In the genomic region with DNA sequence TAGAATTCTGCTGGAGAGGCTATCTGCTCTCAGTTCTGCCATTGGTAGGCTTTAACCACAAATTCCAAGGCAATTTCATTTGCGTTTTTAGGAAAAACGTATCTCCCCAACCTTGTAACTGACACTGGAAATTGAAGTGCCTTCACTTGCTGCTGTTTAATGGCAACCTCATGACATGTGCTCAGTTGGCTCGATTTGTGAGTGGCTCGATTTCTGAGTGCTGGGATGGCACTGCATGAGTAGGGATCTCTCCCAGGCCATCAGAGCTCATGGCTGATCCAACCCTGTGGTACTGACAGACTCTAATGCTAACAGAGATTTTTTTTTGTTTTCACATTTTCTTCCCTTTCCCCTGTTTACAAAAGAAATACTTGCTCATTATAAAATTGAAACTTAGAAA, we compare ENCODE assay signal across 20 cellular contexts. TPM values are rescaled to one million over a fixed set of nuclear protein-coding genes. Genes with fewer than 3 reads are reported as not detected.
DNase-seq lines count a peak whose midpoint lies in the region; ATAC-seq and TF ChIP-seq lines count a peak whose summit lies in the region.
"Had no signal": no experiment of that assay in that cellular context is flagged by ENCODE, and none has a peak within 500 bp of the region (broad histone marks: within the 10 kb centered on the region; RNA-seq: fewer than 3 reads in every experiment).

No MANE protein-coding gene starts in this region.

- H3K4me1 Mint-ChIP-seq in CD4-positive, CD25-positive, alpha-beta regulatory T cell, result peaks cover 0 to 22% (median 3%) of the 10 kb centered on the region in 4 donors
- H3K4me1 Mint-ChIP-seq in activated T-helper 17 cell treated with anti-CD3 and anti-CD28 coated beads, Interleukin-2, amount 50 U/mL, for 72 hours, result peaks cover 8% of the 10 kb centered on the region

- intact Hi-C loops in posterior vena cava (cut with DNase I) (no loop called here), upper lobe of right lung (cut with DNase I) (no loop called here)

- no peak overlapping the region for H3K4me3 Mint-ChIP-seq in CD4-positive, CD25-positive, alpha-beta regulatory T cell
- H3K4me3 Mint-ChIP-seq in activated T-helper 17 cell treated with anti-CD3 and anti-CD28 coated beads, Interleukin-2, amount 50 U/mL, for 72 hours, result no peak overlapping the region
- H3K4me3 Mint-ChIP-seq: B cell; CD8-positive, alpha-beta memory T cell; HFFc6 had no signal

- no peaks in the 10 kb centered on the region for H3K36me3 ChIP-seq in CD4-positive, CD25-positive, alpha-beta regulatory T cell (ENCODE audit: control insufficient read depth, insufficient read depth, low read length)
- no peaks in the 10 kb centered on the region for H3K36me3 ChIP-seq in upper lobe of right lung

- peaks cover 0 to 2% (median 0%) of the 10 kb centered on the region in 7 donors for H3K9me3 Mint-ChIP-seq in CD4-positive, CD25-positive, alpha-beta regulatory T cell
- H3K9me3 Mint-ChIP-seq in activated T-helper 17 cell treated with anti-CD3 and anti-CD28 coated beads, Interleukin-2, amount 50 U/mL, for 72 hours, result no peaks in the 10 kb centered on the region
- H3K9me3 Mint-ChIP-seq: CD8-positive, alpha-beta memory T cell; HFFc6 had no signal

- no peaks in the 10 kb centered on the region for H3K27me3 Mint-ChIP-seq in CD4-positive, CD25-positive, alpha-beta regulatory T cell
- no peaks in the 10 kb centered on the region for H3K27me3 Mint-ChIP-seq in activated T-helper 17 cell treated with anti-CD3 and anti-CD28 coated beads, Interleukin-2, amount 50 U/mL, for 72 hours
- H3K27me3 Mint-ChIP-seq: B cell had no signal

- no peak overlapping the region for H3K4me3 ChIP-seq in CD4-positive, CD25-positive, alpha-beta regulatory T cell (ENCODE audit: low read depth, low read length)
- no peak overlapping the region for H3K4me3 ChIP-seq in upper lobe of right lung
- H3K4me3 ChIP-seq: BLaER1 treated with 17β-estradiol and CSF1 and Interleukin-3, amounts not matched to agents 10 nM and 100 nM; GM12878 had no signal

- ATAC-seq in CD4-positive, CD25-positive, alpha-beta regulatory T cell (ENCODE audit: low read depth in 2 of 2), result no peak
- ATAC-seq in activated T-helper 17 cell treated with anti-CD3 and anti-CD28 coated beads, Interleukin-2, amount 50 U/mL, for 72 hours (replicated peaks), result no peak
- ATAC-seq in upper lobe of right lung (no peak), HG03469 (IDR thresholded peaks at IDR 0.05; ENCODE audit: unreplicated experiment) (no peak)
- ATAC-seq: GM12878, HCT116, HepG2 had no signal

- no peak for TF ChIP-seq CTCF in upper lobe of right lung (IDR thresholded peaks at IDR 0.05)

- no peaks in the 10 kb centered on the region for H3K4me1 ChIP-seq in CD4-positive, CD25-positive, alpha-beta regulatory T cell (ENCODE audit: control insufficient read depth, insufficient read depth, low read length, poor library complexity, severe bottlenecking)
- no peaks in the 10 kb centered on the region for H3K4me1 ChIP-seq in upper lobe of right lung

- no peak overlapping the region for H3K27ac ChIP-seq in CD4-positive, CD25-positive, alpha-beta regulatory T cell (ENCODE audit: insufficient read depth, low read length, poor library complexity, severe bottlenecking)
- no peak overlapping the region for H3K27ac ChIP-seq in upper lobe of right lung
- H3K27ac ChIP-seq: BLaER1 treated with 17β-estradiol and CSF1 and Interleukin-3, amounts not matched to agents 10 nM and 100 nM had no signal

- DNase-seq in CD4-positive, CD25-positive, alpha-beta regulatory T cell, result no peak
- DNase-seq in posterior vena cava (ENCODE audit: low spot score) (peak; percentile 16), upper lobe of right lung (peak; percentile 1), NCI-H1105 treated with DMSO at 0.1 percent for 48 hours (lab: John Stamatoyannopoulos, UW) (no peak)
- DNase-seq: CD8-positive, alpha-beta memory T cell; COR-L47; DMS 273 treated with DMSO at 0.1 percent for 48 hours; DMS53; DND-41; EL; GOT3; H7; HFFc6 had no signal

- peak overlapping the region in 2 of 3 donors; percentile 23 to 31 for H3K27ac Mint-ChIP-seq in CD4-positive, CD25-positive, alpha-beta regulatory T cell
- peak overlapping the region; percentile 40 for H3K27ac Mint-ChIP-seq in activated T-helper 17 cell treated with anti-CD3 and anti-CD28 coated beads, Interleukin-2, amount 50 U/mL, for 72 hours
- H3K27ac Mint-ChIP-seq: B cell, HFFc6 had no signal

- no peaks in the 10 kb centered on the region for H3K27me3 ChIP-seq in CD4-positive, CD25-positive, alpha-beta regulatory T cell (ENCODE audit: control insufficient read depth, insufficient read depth, low read length)
- no peaks in the 10 kb centered on the region for H3K27me3 ChIP-seq in upper lobe of right lung
- H3K27me3 ChIP-seq: BLaER1 treated with 17β-estradiol and CSF1 and Interleukin-3, amounts not matched to agents 10 nM and 100 nM had no signal

- H3K9me3 ChIP-seq in CD4-positive, CD25-positive, alpha-beta regulatory T cell (ENCODE audit: control insufficient read depth in 2 of 2, low read length in 2 of 2), result no peaks in the 10 kb centered on the region
- no peaks in the 10 kb centered on the region for H3K9me3 ChIP-seq in upper lobe of right lung
- H3K9me3 ChIP-seq: BLaER1 treated with 17β-estradiol and CSF1 and Interleukin-3, amounts not matched to agents 10 nM and 100 nM had no signal

- H3K36me3 Mint-ChIP-seq in CD4-positive, CD25-positive, alpha-beta regulatory T cell, result peaks cover 12% of the 10 kb centered on the region
- H3K36me3 Mint-ChIP-seq in activated T-helper 17 cell treated with anti-CD3 and anti-CD28 coated beads, Interleukin-2, amount 50 U/mL, for 72 hours (ENCODE audit: low read depth), result peaks cover 11% of the 10 kb centered on the region

RNA-seq across cellular contexts. Expression of a gene that starts 56.0 kb away (rescaled TPM):
- 17.8 TPM for total RNA-seq in CD4-positive, CD25-positive, alpha-beta regulatory T cell
- polyA plus RNA-seq in CD4-positive, CD25-positive, alpha-beta regulatory T cell, result 1 to 10 TPM; 2.4 to 6.3 (median 4.6) TPM
- total RNA-seq in activated T-helper 17 cell treated with anti-CD3 and anti-CD28 coated beads, Interleukin-2, amount 50 U/mL, for 72 hours, result 10 to 100 TPM; 11.1 to 16.2 TPM
- 10 to 100 TPM; 10.4 to 11.3 TPM for total RNA-seq in posterior vena cava
- total RNA-seq in upper lobe of right lung, result 13.5 TPM

RNA-seq across cellular contexts. Expression of a gene that starts 57.3 kb away (rescaled TPM):
- total RNA-seq in CD4-positive, CD25-positive, alpha-beta regulatory T cell, result 63.0 TPM
- polyA plus RNA-seq in CD4-positive, CD25-positive, alpha-beta regulatory T cell, result 10 to 100 TPM; 67.9 to 77.9 (median 75.6) TPM
- total RNA-seq in activated T-helper 17 cell treated with anti-CD3 and anti-CD28 coated beads, Interleukin-2, amount 50 U/mL, for 72 hours, result 10 to 100 TPM; 43.0 to 74.4 TPM
- total RNA-seq in posterior vena cava (100 to 1,000 TPM; 102 to 107 TPM), upper lobe of right lung (92.5 TPM)

Comparison
In these comparisons a context has a peak if more than half of its experiments do, and no peak if none do; other contexts are left out.
1. DNase-seq: peak in posterior vena cava (single experiment) and upper lobe of right lung (single experiment); none in CD4-positive, CD25-positive, alpha-beta regulatory T cell (0 of 3) and NCI-H1105 treated with DMSO at 0.1 percent for 48 hours (single experiment).